8 cellular contexts compared by ENCODE assay signal in the genomic region with DNA sequence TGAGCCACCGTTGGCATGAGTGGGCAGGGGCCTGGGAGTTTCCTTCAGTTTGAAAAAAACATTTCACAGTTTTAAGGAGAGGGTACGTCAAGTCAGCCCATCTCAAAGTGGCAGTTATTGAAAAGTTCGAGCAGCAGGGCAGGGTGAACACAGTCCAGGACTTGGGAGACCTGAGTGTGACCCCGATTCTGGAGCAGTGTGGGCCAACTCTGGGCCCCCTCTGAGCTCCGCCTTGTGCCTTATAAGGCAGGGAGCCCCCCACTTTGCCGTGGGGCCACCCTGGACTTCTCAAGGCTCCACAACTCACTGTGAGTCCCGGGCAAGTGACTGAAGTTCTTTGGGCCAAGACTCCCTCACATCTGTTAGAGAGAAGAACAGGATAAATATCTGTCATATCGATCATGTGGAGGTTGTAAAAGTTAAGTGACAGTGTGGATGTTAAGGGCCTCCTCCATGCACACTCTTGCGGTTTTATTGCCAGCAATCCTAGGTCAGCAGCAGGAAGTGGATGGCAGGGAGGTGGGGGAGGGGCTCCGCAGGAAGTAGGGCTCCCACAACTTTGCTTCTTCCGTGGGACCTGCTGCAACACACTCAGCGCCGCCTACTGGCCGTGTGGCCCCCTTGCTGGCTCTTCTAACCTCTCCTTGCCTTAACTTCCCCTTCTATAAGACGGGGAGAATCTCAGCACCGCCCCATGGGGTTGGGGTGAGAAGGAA. TPM values are rescaled to one million over a fixed set of nuclear protein-coding genes. Genes with fewer than 3 reads are reported as not detected.
DNase-seq lines count a peak whose midpoint lies in the region; ATAC-seq and TF ChIP-seq lines count a peak whose summit lies in the region.

No MANE protein-coding gene starts in this region.

- peak; percentile 61 for TF ChIP-seq CTCF in nephron progenitor cell (IDR thresholded peaks at IDR 0.05)

- H3K27ac Mint-ChIP-seq in nephron progenitor cell: peak overlapping the region; percentile 69
- peak overlapping the region; percentile 91 to 94 for H3K27ac Mint-ChIP-seq in stimulated activated naive CD8-positive, alpha-beta T cell treated with anti-CD3 and anti-CD28 coated beads, Interleukin-15, amount 100 ng/mL, for 72 hours

- H3K4me1 Mint-ChIP-seq in nephron progenitor cell: peaks cover 70% of the 10 kb centered on the region
- H3K4me1 Mint-ChIP-seq in stimulated activated naive CD8-positive, alpha-beta T cell treated with anti-CD3 and anti-CD28 coated beads, Interleukin-15, amount 100 ng/mL, for 72 hours: peaks cover 53% of the 10 kb centered on the region

- H3K4me3 Mint-ChIP-seq in nephron progenitor cell: no peak overlapping the region
- peak overlapping the region; percentile 62 to 72 for H3K4me3 Mint-ChIP-seq in stimulated activated naive CD8-positive, alpha-beta T cell treated with anti-CD3 and anti-CD28 coated beads, Interleukin-15, amount 100 ng/mL, for 72 hours

- ATAC-seq in stimulated activated naive CD8-positive, alpha-beta T cell treated with anti-CD3 and anti-CD28 coated beads, Interleukin-15, amount 100 ng/mL, for 72 hours: peak; percentile 80
- no peak for ATAC-seq in GM18498 (IDR thresholded peaks at IDR 0.05; ENCODE audit: unreplicated experiment)

- H3K27me3 Mint-ChIP-seq in nephron progenitor cell (ENCODE audit: low read depth, poor library complexity): peaks cover 3% of the 10 kb centered on the region
- no peaks in the 10 kb centered on the region for H3K27me3 Mint-ChIP-seq in stimulated activated naive CD8-positive, alpha-beta T cell treated with anti-CD3 and anti-CD28 coated beads, Interleukin-15, amount 100 ng/mL, for 72 hours

- DNase-seq in ELF-1 (ENCODE audit: low read depth, low spot score) (peak; percentile 91), MV-4-11 (lab: John Stamatoyannopoulos, UW) (peak; percentile 98), dermis blood vessel endothelial cell (peak; percentile 30), nephron progenitor cell (peak; percentile 77), NCI-H146 treated with DMSO at 0.1 percent for 48 hours (lab: John Stamatoyannopoulos, UW; ENCODE audit: unreplicated experiment) (no peak)
- DNase-seq in activated CD4-positive, alpha-beta T cell treated with anti-CD3 and anti-CD28 coated beads for 24 hours (ENCODE audit: low read depth in 2 of 2): peak; percentile 73 to 81
- DNase-seq in stimulated activated naive CD8-positive, alpha-beta T cell treated with anti-CD3 and anti-CD28 coated beads, Interleukin-15, amount 100 ng/mL, for 72 hours: peak; percentile 57 to 83

- no peaks in the 10 kb centered on the region for H3K36me3 Mint-ChIP-seq in nephron progenitor cell (ENCODE audit: low read depth)

- H3K9me3 Mint-ChIP-seq in nephron progenitor cell: peaks cover 2% of the 10 kb centered on the region
- no peaks in the 10 kb centered on the region for H3K9me3 Mint-ChIP-seq in stimulated activated naive CD8-positive, alpha-beta T cell treated with anti-CD3 and anti-CD28 coated beads, Interleukin-15, amount 100 ng/mL, for 72 hours

RNA-seq across cellular contexts. Expression of gene HRH2, which starts 38.4 kb away (rescaled TPM):
- total RNA-seq in dermis blood vessel endothelial cell: 0.05 TPM in 1 of 2 replicates, not detected in the other
